8 cellular contexts compared by ENCODE assay signal in the genomic region with DNA sequence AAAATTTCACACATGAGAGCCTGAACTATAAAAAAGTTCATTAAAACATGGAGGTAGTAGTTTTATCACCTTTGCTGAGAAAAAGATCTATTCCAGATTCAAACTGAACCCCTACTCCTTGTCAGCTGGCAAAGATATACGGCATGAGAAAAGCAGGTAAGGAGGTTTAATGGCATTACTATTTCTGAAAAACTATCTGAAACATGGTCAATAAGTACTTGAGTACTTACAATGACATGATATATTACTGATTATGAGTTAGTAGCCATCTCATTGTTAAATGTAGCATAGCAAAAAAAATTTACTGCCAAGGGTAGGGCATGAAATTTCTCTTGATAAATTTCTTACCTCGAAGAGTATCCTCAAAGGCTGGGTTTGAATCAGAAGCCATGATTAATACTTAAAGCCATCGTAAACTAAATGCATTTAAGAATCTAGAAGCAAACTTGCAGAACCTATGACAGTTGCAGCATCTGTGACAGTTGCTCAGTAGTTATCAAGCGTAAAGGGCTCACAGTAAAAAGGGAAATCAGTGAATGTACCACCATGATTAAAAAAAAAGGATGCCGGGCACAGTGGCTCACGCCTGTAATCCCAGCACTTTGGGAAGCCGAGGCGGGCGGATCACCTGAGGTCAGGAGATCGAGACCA. TPM values are rescaled to one million over a fixed set of nuclear protein-coding genes. Genes with fewer than 3 reads are reported as not detected.
DNase-seq lines count a peak whose midpoint lies in the region; ATAC-seq and TF ChIP-seq lines count a peak whose summit lies in the region.

No MANE protein-coding gene starts in this region.

- no peaks in the 10 kb centered on the region for H3K27me3 Mint-ChIP-seq in activated CD8-positive, alpha-beta memory T cell treated with anti-CD3 and anti-CD28 coated beads, Interleukin-2, amount 10 ng/mL, durations not matched to agents 7 days and 5 days
- H3K27me3 Mint-ChIP-seq in activated T-helper 17 cell treated with anti-CD3 and anti-CD28 coated beads, Interleukin-2, amount 50 U/mL, for 72 hours = no peaks in the 10 kb centered on the region

- H3K4me1 Mint-ChIP-seq in activated CD8-positive, alpha-beta memory T cell treated with anti-CD3 and anti-CD28 coated beads, Interleukin-2, amount 10 ng/mL, durations not matched to agents 7 days and 5 days = peaks cover 14% of the 10 kb centered on the region
- peaks cover 5% of the 10 kb centered on the region for H3K4me1 Mint-ChIP-seq in activated T-helper 17 cell treated with anti-CD3 and anti-CD28 coated beads, Interleukin-2, amount 50 U/mL, for 72 hours

- H3K27ac ChIP-seq in iPS-20b (ENCODE audit: low read length) (no peak overlapping the region), tibial artery (peak overlapping the region; percentile 3 to 52), adrenal gland (no peak overlapping the region)

- WGBS in adrenal gland, 4 donors = 40 to 58% (median 43%) methylated on average over 10 of the region's 10 CpGs

- TF ChIP-seq CTCF in tibial artery (IDR thresholded peaks at IDR 0.05) = no peak
- TF ChIP-seq CTCF in adrenal gland (IDR thresholded peaks at IDR 0.05) = no peak

- intact Hi-C loops in tibial artery (cut with DNase I; ENCODE audit: low total_unique reads) (no loop called here), adrenal gland (cut with DNase I) (no loop called here)

- peaks cover 6% of the 10 kb centered on the region for H3K36me3 Mint-ChIP-seq in activated CD8-positive, alpha-beta memory T cell treated with anti-CD3 and anti-CD28 coated beads, Interleukin-2, amount 10 ng/mL, durations not matched to agents 7 days and 5 days
- H3K36me3 Mint-ChIP-seq in activated T-helper 17 cell treated with anti-CD3 and anti-CD28 coated beads, Interleukin-2, amount 50 U/mL, for 72 hours (ENCODE audit: low read depth) = peaks cover 39% of the 10 kb centered on the region

- peak; percentile 65 for ATAC-seq in activated CD8-positive, alpha-beta memory T cell treated with anti-CD3 and anti-CD28 coated beads, Interleukin-2, amount 10 ng/mL, durations not matched to agents 7 days and 5 days
- ATAC-seq in activated T-helper 17 cell treated with anti-CD3 and anti-CD28 coated beads, Interleukin-2, amount 50 U/mL, for 72 hours (replicated peaks) = peak; percentile 54

- no peaks in the 10 kb centered on the region for H3K9me3 Mint-ChIP-seq in activated CD8-positive, alpha-beta memory T cell treated with anti-CD3 and anti-CD28 coated beads, Interleukin-2, amount 10 ng/mL, durations not matched to agents 7 days and 5 days (ENCODE audit: low read depth)
- no peaks in the 10 kb centered on the region for H3K9me3 Mint-ChIP-seq in activated T-helper 17 cell treated with anti-CD3 and anti-CD28 coated beads, Interleukin-2, amount 50 U/mL, for 72 hours

- H3K4me3 Mint-ChIP-seq in activated CD8-positive, alpha-beta memory T cell treated with anti-CD3 and anti-CD28 coated beads, Interleukin-2, amount 10 ng/mL, durations not matched to agents 7 days and 5 days = peak overlapping the region; percentile 75
- H3K4me3 Mint-ChIP-seq in activated T-helper 17 cell treated with anti-CD3 and anti-CD28 coated beads, Interleukin-2, amount 50 U/mL, for 72 hours = peak overlapping the region; percentile 89

- H3K4me1 ChIP-seq in iPS-20b (ENCODE audit: insufficient read depth, low read length) (no peaks in the 10 kb centered on the region), tibial artery (peaks cover 0 to 10% (median 4%) of the 10 kb centered on the region in 4 donors), adrenal gland (replicated peaks in 1 of 2) (no peaks in the 10 kb centered on the region)

- no peak for TF ChIP-seq POLR2A in adrenal gland (IDR thresholded peaks at IDR 0.05)

- CTCF ChIA-PET in activated CD8-positive, alpha-beta memory T cell treated with anti-CD3 and anti-CD28 coated beads, Interleukin-2, amount 10 ng/mL, durations not matched to agents 7 days and 5 days (lab: Charles Lee) = interaction anchor here (0.6 to 2.1 kb wide), 5 partner anchors 8 to 316 kb away, joined by 3 to 9 read pairs (median 6); no protein-coding TSS in a partner anchor

- no peak for DNase-seq in activated CD8-positive, alpha-beta memory T cell treated with anti-CD3 and anti-CD28 coated beads, Interleukin-2, amount 10 ng/mL, durations not matched to agents 7 days and 5 days
- no peak for DNase-seq in activated CD8-positive, alpha-beta memory T cell treated with anti-CD3 and anti-CD28 coated beads for 24 hours
- DNase-seq in tibial artery (no peak), putamen (ENCODE audit: low spot score) (no peak), adrenal gland (no peak), HCEC 1CT (no peak)

- peak overlapping the region; percentile 68; the same call in 1 of the 2 replicates for H3K9ac ChIP-seq in iPS-20b (ENCODE audit: low read depth, low read length)

- H3K27ac Mint-ChIP-seq in activated CD8-positive, alpha-beta memory T cell treated with anti-CD3 and anti-CD28 coated beads, Interleukin-2, amount 10 ng/mL, durations not matched to agents 7 days and 5 days = peak overlapping the region; percentile 67
- H3K27ac Mint-ChIP-seq in activated T-helper 17 cell treated with anti-CD3 and anti-CD28 coated beads, Interleukin-2, amount 50 U/mL, for 72 hours = peak overlapping the region; percentile 83

- H3K27me3 ChIP-seq in iPS-20b (ENCODE audit: insufficient read depth, low read length) (no peaks in the 10 kb centered on the region), tibial artery (no peaks in the 10 kb centered on the region), adrenal gland (no peaks in the 10 kb centered on the region)

- H3K36me3 ChIP-seq in iPS-20b (ENCODE audit: insufficient read depth, low read depth, low read length) = 0 out of 2 replicates have a peak, but pooled peaks cover 4% of the 10 kb centered on the region
- H3K36me3 ChIP-seq in tibial artery = peaks cover 6 to 18% (median 12%) of the 10 kb centered on the region in 3 donors
- H3K36me3 ChIP-seq in adrenal gland (replicated peaks in 1 of 2) = peaks cover 0 to 4% of the 10 kb centered on the region in 2 donors

- no peaks in the 10 kb centered on the region for H3K9me3 ChIP-seq in iPS-20b (ENCODE audit: insufficient read depth, low read depth, low read length)
- H3K9me3 ChIP-seq in tibial artery = no peaks in the 10 kb centered on the region
- H3K9me3 ChIP-seq in adrenal gland (replicated peaks in 1 of 3) = no peaks in the 10 kb centered on the region

- H3K4me3 ChIP-seq in iPS-20b (ENCODE audit: low read length) (peak overlapping the region; percentile 50), tibial artery (peak overlapping the region; percentile 46 to 47), adrenal gland (peak overlapping the region in 1 of 4 donors; percentile 40)

RNA-seq across cellular contexts. Expression of gene SLC17A5, which starts 8.7 kb away (rescaled TPM):
- 1 to 10 TPM; 3.9 to 5.6 TPM for total RNA-seq in activated CD8-positive, alpha-beta memory T cell treated with anti-CD3 and anti-CD28 coated beads, Interleukin-2, amount 10 ng/mL, durations not matched to agents 7 days and 5 days
- 1 to 10 TPM; 4.8 to 6.4 TPM for total RNA-seq in activated T-helper 17 cell treated with anti-CD3 and anti-CD28 coated beads, Interleukin-2, amount 50 U/mL, for 72 hours
- 10 to 100 TPM; 10.5 to 20.3 (median 15.5) TPM for total RNA-seq in adrenal gland
- polyA plus RNA-seq in adrenal gland = 10 to 100 TPM in 1 of 3 donors, 1 to 10 TPM in 2; 1.5 to 12.3 (median 3.0) TPM

RNA-seq across cellular contexts. Expression of gene CD109, which starts 50.9 kb away (rescaled TPM):
- 10 to 100 TPM in 1 of 2 experiments, 1 to 10 TPM in 1; 1.7 to 11.2 TPM for total RNA-seq in activated CD8-positive, alpha-beta memory T cell treated with anti-CD3 and anti-CD28 coated beads, Interleukin-2, amount 10 ng/mL, durations not matched to agents 7 days and 5 days
- 10 to 100 TPM; 10.4 to 21.5 TPM for total RNA-seq in activated T-helper 17 cell treated with anti-CD3 and anti-CD28 coated beads, Interleukin-2, amount 50 U/mL, for 72 hours
- total RNA-seq in adrenal gland = 1 to 10 TPM; 2.0 to 6.2 (median 4.2) TPM
- polyA plus RNA-seq in adrenal gland = 1 to 10 TPM in 1 of 3 donors, under 1 TPM in 2; 0.47 to 2.1 (median 0.56) TPM

Comparison
In these comparisons a context has a peak if more than half of its experiments do, and no peak if none do; other contexts are left out.
1. H3K27ac ChIP-seq: peak in tibial artery (2 of 2); none in iPS-20b (single experiment) and adrenal gland (0 of 5).